In the genomic region with DNA sequence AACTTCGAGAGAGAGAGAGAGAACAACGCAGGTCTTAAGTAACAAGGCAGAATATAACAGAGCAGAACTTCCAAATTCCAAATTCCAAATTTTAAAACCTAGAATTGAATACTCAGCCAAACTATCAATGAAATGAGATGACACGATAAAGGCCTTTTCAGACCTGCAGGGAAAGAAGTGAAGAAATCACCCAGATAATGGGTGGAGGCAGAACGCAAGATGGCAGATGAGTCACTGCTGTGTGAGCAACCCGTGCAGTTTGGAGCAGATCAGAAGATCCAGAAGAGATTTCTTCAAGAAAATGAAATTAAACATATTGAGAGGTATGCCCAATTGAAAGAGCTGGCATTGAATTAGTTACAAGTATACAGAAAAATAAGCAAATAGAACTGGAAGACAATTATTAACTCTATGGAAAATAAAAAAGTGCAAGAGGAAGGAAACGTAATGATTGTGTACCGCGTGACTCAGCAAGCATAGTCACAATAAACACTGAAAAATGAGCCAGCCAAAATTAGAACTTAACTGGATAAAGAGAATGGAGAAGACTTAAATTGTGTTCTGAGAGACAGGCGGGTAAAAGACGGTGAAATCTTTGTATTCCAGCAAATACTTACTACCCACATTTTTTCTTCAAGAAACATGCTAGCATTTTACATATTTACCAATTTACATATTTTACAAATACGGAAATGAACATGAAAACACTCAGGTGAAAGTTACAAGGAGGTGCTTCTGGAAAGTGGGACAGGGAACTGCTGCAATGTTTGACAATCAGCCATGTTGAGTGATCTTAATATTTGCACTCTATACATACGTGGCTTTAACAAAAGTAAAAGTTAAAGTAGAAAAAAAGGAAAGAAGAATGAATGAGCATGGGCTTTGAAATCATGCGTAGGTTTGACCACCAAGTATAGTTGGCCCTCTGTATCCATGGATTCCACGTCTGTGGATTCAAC, we compare ENCODE assay signal across 10 cellular contexts.
DNase-seq lines count a peak whose midpoint lies in the region; TF ChIP-seq lines count a peak whose summit lies in the region.
"Had no signal": no experiment of that assay in that cellular context is flagged by ENCODE, and none has a peak within 500 bp of the region (broad histone marks: within the 10 kb centered on the region; RNA-seq: fewer than 3 reads in every experiment).

No MANE protein-coding gene starts in this region.

- 42 to 45% methylated on average over 14 of the region's 14 CpGs for WGBS in lower leg skin, 2 donors
- 63 to 76% methylated on average over 12 to 14 of the region's 14 CpGs for WGBS in transverse colon (ENCODE audit: low coverage in 1 of 2), 2 donors

- TF ChIP-seq EP300 in transverse colon (IDR thresholded peaks at IDR 0.05; ENCODE audit: low read depth) = no peak

- H3K4me3 ChIP-seq in AG09309 (ENCODE audit: control insufficient read depth, low read depth, low read length) (peak overlapping the region; percentile 15), lower leg skin (ENCODE audit: low read depth, poor library complexity, severe bottlenecking) (no peak overlapping the region), transverse colon (no peak overlapping the region)

- no peak for TF ChIP-seq CTCF in AG09309 (IDR thresholded peaks at IDR 0.05; ENCODE audit: control insufficient read depth, insufficient read depth, low read depth, low read length, missing control alignments)
- TF ChIP-seq CTCF in lower leg skin (IDR thresholded peaks at IDR 0.05) = no peak
- TF ChIP-seq CTCF in transverse colon (IDR thresholded peaks at IDR 0.05) = no peak

- in situ Hi-C loops in transverse colon (cut with MboI; ENCODE audit: low pct_ligation_motif_present in 1 of 4, low pct_unique_long_range_greater_than_20kb in 1 of 4, low sequenced_read_pairs in 3 of 4) = no loop called here

- DNase-seq in AG09309 (ENCODE audit: low read depth) = peak; percentile 39
- DNase-seq in M059J (ENCODE audit: low read depth) = peak; percentile 83
- DNase-seq in astrocyte of the hippocampus (ENCODE audit: low read depth, low spot score) = peak; percentile 54
- DNase-seq in lower leg skin (ENCODE audit: low spot score in 2 of 2) = peak; percentile 68 to 80
- no peak for DNase-seq in NCI-H2107 treated with DMSO at 0.1 percent for 48 hours (lab: John Stamatoyannopoulos, UW; ENCODE audit: unreplicated experiment)
- DNase-seq in transverse colon = no peak
- no peak for DNase-seq in D341Med (ENCODE audit: low spot score)
- DNase-seq in activated effector memory CD4-positive, alpha-beta T cell treated with Interleukin-2 at 50 U/mL for 16 hours = no peak
- DNase-seq: H9, MM.1S had no signal

- intact Hi-C loops in lower leg skin (cut with DNase I; ENCODE audit: low total_unique reads) (no loop called here), transverse colon (cut with DNase I; ENCODE audit: low total_unique reads) (loop anchor here (2.0 kb wide), 1 partner anchor 71 kb away; no protein-coding TSS in a partner anchor)

- H3K27ac ChIP-seq in transverse colon = no peak overlapping the region

- H3K4me1 ChIP-seq in transverse colon = no peaks in the 10 kb centered on the region

- H3K27me3 ChIP-seq in transverse colon = no peaks in the 10 kb centered on the region

- TF ChIP-seq POLR2A in lower leg skin (IDR thresholded peaks at IDR 0.05) = no peak
- no peak for TF ChIP-seq POLR2A in transverse colon (IDR thresholded peaks at IDR 0.05)

- peaks cover 0 to 4% of the 10 kb centered on the region in 2 donors for H3K9me3 ChIP-seq in transverse colon

- H3K36me3 ChIP-seq in transverse colon = no peaks in the 10 kb centered on the region

Comparison
In these comparisons a context has a peak if more than half of its experiments do, and no peak if none do; other contexts are left out.
1. DNase-seq: peak in AG09309 (single experiment), M059J (single experiment), astrocyte of the hippocampus (single experiment) and lower leg skin (2 of 2); none in NCI-H2107 treated with DMSO at 0.1 percent for 48 hours (single experiment), transverse colon (single experiment), D341Med (single experiment) and activated effector memory CD4-positive, alpha-beta T cell treated with Interleukin-2 at 50 U/mL for 16 hours (single experiment).